ENCODE assay signal across 1 cellular context in genomic region chr16:66434619-66435430, GRCh38.
TF ChIP-seq lines count a peak whose summit lies in the region.

No MANE protein-coding gene starts in this region.

TF ChIP-seq in HepG2, 621 proteins besides CTCF, POLR2A, EP300 and RAD21 (continued from another document and continues in another):
- TF ChIP-seq, protein P1, sequence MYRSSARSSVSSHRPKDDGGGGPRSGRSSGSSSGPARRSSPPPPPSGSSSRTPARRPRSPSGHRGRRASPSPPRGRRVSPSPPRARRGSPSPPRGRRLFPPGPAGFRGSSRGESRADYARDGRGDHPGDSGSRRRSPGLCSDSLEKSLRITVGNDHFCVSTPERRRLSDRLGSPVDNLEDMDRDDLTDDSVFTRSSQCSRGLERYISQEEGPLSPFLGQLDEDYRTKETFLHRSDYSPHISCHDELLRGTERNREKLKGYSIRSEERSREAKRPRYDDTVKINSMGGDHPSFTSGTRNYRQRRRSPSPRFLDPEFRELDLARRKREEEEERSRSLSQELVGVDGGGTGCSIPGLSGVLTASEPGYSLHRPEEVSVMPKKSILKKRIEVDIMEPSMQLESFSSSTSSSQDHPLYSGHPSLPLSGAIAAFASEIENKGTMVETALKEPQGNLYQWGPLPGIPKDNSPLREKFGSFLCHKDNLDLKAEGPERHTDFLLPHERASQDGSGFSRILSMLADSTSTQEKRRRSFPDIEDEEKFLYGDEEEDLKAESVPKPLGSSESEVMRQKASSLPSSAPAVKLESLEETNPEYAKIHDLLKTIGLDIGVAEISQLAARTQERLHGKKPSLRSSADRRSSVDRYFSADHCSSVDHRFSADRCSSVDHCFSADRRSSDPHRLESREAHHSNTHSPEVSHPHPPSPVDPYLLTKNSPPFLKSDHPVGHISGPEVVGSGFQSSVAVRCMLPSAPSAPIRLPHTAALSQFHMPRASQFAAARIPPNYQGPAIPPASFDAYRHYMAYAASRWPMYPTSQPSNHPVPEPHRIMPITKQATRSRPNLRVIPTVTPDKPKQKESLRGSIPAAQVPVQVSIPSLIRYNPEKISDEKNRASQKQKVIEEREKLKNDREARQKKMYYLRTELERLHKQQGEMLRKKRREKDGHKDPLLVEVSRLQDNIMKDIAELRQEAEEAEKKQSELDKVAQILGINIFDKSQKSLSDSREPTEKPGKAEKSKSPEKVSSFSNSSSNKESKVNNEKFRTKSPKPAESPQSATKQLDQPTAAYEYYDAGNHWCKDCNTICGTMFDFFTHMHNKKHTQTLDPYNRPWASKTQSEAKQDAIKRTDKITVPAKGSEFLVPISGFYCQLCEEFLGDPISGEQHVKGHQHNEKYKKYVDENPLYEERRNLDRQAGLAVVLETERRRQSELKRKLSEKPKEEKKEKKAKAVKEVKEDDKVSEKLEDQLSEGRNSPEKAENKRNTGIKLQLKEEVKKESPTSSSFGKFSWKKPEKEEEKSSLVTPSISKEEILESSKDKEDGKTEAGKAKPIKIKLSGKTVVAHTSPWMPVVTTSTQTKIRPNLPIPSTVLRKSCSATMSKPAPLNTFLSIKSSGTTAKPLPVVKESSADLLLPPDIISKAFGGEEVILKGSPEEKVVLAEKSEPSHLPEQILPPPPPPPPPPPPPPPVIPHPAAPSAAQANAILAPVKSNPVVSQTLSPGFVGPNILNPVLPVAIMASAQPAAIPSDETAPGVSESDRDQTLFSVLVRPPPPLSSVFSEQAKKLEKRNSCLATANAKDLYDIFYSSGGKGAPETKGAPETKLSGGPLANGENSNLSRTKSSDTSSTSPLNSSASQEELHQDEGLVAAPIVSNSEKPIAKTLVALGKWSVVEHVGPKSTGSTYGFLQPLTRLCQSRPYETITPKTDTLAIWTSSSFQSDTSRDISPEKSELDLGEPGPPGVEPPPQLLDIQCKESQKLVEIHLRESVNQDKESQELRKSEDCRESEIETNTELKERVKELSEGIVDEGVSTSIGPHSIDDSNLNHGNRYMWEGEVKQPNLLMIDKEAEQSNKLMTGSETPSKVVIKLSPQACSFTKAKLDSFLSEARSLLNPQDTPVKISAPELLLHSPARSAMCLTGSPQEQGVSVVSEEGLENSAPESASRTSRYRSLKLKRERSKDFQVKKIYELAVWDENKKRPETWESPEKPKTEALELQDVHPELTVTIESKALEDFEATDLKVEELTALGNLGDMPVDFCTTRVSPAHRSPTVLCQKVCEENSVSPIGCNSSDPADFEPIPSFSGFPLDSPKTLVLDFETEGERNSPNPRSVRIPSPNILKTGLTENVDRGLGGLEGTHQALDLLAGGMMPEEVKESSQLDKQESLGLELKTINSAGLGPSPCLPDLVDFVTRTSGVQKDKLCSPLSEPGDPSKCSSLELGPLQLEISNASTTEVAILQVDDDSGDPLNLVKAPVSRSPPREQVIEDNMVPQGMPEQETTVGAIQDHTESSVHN (CRISPR knock-in tag; IDR thresholded peaks at IDR 0.05), result no peak
- no peak for TF ChIP-seq TEAD2 (CRISPR knock-in tag; IDR thresholded peaks at IDR 0.05)
- no peak for TF ChIP-seq CSRNP2 (CRISPR knock-in tag; conservative IDR thresholded peaks at IDR 0.05; ENCODE audit: low read depth)
- no peak for TF ChIP-seq PHF8 (CRISPR knock-in tag; IDR thresholded peaks at IDR 0.05)
- TF ChIP-seq ZNF484 (CRISPR knock-in tag; IDR thresholded peaks at IDR 0.05; ENCODE audit: borderline replicate concordance, low read depth), result no peak
- no peak for TF ChIP-seq CREBL2 (CRISPR knock-in tag; IDR thresholded peaks at IDR 0.05; ENCODE audit: borderline replicate concordance)
- TF ChIP-seq, protein P2, sequence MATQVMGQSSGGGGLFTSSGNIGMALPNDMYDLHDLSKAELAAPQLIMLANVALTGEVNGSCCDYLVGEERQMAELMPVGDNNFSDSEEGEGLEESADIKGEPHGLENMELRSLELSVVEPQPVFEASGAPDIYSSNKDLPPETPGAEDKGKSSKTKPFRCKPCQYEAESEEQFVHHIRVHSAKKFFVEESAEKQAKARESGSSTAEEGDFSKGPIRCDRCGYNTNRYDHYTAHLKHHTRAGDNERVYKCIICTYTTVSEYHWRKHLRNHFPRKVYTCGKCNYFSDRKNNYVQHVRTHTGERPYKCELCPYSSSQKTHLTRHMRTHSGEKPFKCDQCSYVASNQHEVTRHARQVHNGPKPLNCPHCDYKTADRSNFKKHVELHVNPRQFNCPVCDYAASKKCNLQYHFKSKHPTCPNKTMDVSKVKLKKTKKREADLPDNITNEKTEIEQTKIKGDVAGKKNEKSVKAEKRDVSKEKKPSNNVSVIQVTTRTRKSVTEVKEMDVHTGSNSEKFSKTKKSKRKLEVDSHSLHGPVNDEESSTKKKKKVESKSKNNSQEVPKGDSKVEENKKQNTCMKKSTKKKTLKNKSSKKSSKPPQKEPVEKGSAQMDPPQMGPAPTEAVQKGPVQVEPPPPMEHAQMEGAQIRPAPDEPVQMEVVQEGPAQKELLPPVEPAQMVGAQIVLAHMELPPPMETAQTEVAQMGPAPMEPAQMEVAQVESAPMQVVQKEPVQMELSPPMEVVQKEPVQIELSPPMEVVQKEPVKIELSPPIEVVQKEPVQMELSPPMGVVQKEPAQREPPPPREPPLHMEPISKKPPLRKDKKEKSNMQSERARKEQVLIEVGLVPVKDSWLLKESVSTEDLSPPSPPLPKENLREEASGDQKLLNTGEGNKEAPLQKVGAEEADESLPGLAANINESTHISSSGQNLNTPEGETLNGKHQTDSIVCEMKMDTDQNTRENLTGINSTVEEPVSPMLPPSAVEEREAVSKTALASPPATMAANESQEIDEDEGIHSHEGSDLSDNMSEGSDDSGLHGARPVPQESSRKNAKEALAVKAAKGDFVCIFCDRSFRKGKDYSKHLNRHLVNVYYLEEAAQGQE (IDR thresholded peaks at IDR 0.05; ENCODE audit: borderline replicate concordance in 1 of 2, low read depth in 1 of 2, low read length in 2 of 2), result no peak
- TF ChIP-seq, protein P3, sequence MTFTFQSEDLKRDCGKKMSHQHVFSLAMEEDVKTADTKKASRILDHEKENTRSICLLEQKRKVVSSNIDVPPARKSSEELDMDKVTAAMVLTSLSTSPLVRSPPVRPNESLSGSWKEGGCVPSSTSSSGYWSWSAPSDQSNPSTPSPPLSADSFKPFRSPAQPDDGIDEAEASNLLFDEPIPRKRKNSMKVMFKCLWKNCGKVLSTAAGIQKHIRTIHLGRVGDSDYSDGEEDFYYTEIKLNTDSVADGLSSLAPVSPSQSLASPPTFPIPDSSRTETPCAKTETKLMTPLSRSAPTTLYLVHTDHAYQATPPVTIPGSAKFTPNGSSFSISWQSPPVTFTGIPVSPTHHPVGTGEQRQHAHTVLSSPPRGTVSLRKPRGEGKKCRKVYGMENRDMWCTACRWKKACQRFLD (CRISPR knock-in tag; IDR thresholded peaks at IDR 0.05; ENCODE audit: borderline replicate concordance), result no peak
- no peak for TF ChIP-seq TSC22D2 (CRISPR knock-in tag; IDR thresholded peaks at IDR 0.05; ENCODE audit: borderline replicate concordance)
- TF ChIP-seq, protein P4, sequence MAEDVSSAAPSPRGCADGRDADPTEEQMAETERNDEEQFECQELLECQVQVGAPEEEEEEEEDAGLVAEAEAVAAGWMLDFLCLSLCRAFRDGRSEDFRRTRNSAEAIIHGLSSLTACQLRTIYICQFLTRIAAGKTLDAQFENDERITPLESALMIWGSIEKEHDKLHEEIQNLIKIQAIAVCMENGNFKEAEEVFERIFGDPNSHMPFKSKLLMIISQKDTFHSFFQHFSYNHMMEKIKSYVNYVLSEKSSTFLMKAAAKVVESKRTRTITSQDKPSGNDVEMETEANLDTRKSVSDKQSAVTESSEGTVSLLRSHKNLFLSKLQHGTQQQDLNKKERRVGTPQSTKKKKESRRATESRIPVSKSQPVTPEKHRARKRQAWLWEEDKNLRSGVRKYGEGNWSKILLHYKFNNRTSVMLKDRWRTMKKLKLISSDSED (CRISPR knock-in tag; IDR thresholded peaks at IDR 0.05), result no peak
- TF ChIP-seq ZNF574 (CRISPR knock-in tag; IDR thresholded peaks at IDR 0.05), result peak; percentile 23; the same call in 1 of the 2 replicates
- TF ChIP-seq, protein P5, sequence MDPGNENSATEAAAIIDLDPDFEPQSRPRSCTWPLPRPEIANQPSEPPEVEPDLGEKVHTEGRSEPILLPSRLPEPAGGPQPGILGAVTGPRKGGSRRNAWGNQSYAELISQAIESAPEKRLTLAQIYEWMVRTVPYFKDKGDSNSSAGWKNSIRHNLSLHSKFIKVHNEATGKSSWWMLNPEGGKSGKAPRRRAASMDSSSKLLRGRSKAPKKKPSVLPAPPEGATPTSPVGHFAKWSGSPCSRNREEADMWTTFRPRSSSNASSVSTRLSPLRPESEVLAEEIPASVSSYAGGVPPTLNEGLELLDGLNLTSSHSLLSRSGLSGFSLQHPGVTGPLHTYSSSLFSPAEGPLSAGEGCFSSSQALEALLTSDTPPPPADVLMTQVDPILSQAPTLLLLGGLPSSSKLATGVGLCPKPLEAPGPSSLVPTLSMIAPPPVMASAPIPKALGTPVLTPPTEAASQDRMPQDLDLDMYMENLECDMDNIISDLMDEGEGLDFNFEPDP (CRISPR knock-in tag; conservative IDR thresholded peaks at IDR 0.05), result no peak
- TF ChIP-seq ZNF710 (CRISPR knock-in tag; IDR thresholded peaks at IDR 0.05; ENCODE audit: borderline replicate concordance), result 0 out of 2 replicates have a peak, but pooled peaks have one; percentile 26
- TF ChIP-seq CREM (IDR thresholded peaks at IDR 0.05), result no peak
- no peak for TF ChIP-seq CREM (CRISPR knock-in tag; IDR thresholded peaks at IDR 0.05)
- TF ChIP-seq ZNF567 (CRISPR knock-in tag; IDR thresholded peaks at IDR 0.05; ENCODE audit: borderline replicate concordance), result 0 out of 2 replicates have a peak, but pooled peaks have one; percentile 72
- peak; percentile 30; the same call in 1 of the 2 replicates for TF ChIP-seq TFDP1 (CRISPR knock-in tag; IDR thresholded peaks at IDR 0.05; ENCODE audit: borderline replicate concordance)
- peak; percentile 58; the same call in 1 of the 2 replicates for TF ChIP-seq PHF21A (CRISPR knock-in tag; IDR thresholded peaks at IDR 0.05)
- no peak for TF ChIP-seq ZFP82 (CRISPR knock-in tag; IDR thresholded peaks at IDR 0.05; ENCODE audit: borderline replicate concordance)
- peak; percentile 51; the same call in 1 of the 2 replicates for TF ChIP-seq TAF1 (CRISPR knock-in tag; IDR thresholded peaks at IDR 0.05)
- no peak for TF ChIP-seq ZZZ3 (CRISPR knock-in tag; IDR thresholded peaks at IDR 0.05; ENCODE audit: borderline replicate concordance)
